In genomic region chr14:32565256-32565655, GRCh38 we compare ENCODE assay signal across 13 cellular contexts.
A peak's percentile ranks its signal among the peaks of the same experiment; 100 is the strongest.
DNase-seq lines count a peak whose midpoint lies in the region; ATAC-seq lines count a peak whose summit lies in the region.
"Had no signal": no experiment of that assay in that cellular context is flagged by ENCODE, and none has a peak within 500 bp of the region (broad histone marks: within the 10 kb centered on the region; RNA-seq: fewer than 3 reads in every experiment).

No MANE protein-coding gene starts in this region.

- peak overlapping the region; percentile 74 for H3K4me3 Mint-ChIP-seq in T-helper 17 cell
- H3K4me3 Mint-ChIP-seq: H9; stimulated activated naive CD8-positive, alpha-beta T cell treated with anti-CD3 and anti-CD28 coated beads, Interleukin-15, Interleukin-2, amounts not matched to agents 100 ng/mL and 50 ng/mL, for 24 hours had no signal

- no peaks in the 10 kb centered on the region for H3K36me3 ChIP-seq in mesodermal cell (ENCODE audit: control insufficient read depth, insufficient read depth, low read length)
- H3K36me3 ChIP-seq: Peyer's patch, prostate gland had no signal

- H3K4me1 Mint-ChIP-seq in T-helper 17 cell = peaks cover 21% of the 10 kb centered on the region

- H3K4me1 ChIP-seq in mesodermal cell (ENCODE audit: control insufficient read depth, insufficient read depth, low read length, poor library complexity, severe bottlenecking) = peaks cover 26% of the 10 kb centered on the region

- H3K4me3 ChIP-seq in mesodermal cell (ENCODE audit: extremely low read depth, insufficient read depth, low read length, poor library complexity, severe bottlenecking) = no peak overlapping the region
- H3K4me3 ChIP-seq: Peyer's patch, prostate gland had no signal

- peak overlapping the region; percentile 74 for H3K27ac Mint-ChIP-seq in T-helper 17 cell
- H3K27ac Mint-ChIP-seq: stimulated activated naive CD8-positive, alpha-beta T cell treated with anti-CD3 and anti-CD28 coated beads, Interleukin-15, Interleukin-2, amounts not matched to agents 100 ng/mL and 50 ng/mL, for 24 hours had no signal

- peak overlapping the region; percentile 75 for H3K27ac ChIP-seq in mesodermal cell (ENCODE audit: low read depth, low read length, severe bottlenecking)

- H3K27me3 Mint-ChIP-seq in T-helper 17 cell = no peaks in the 10 kb centered on the region
- H3K27me3 Mint-ChIP-seq: stimulated activated naive CD8-positive, alpha-beta T cell treated with anti-CD3 and anti-CD28 coated beads, Interleukin-15, Interleukin-2, amounts not matched to agents 100 ng/mL and 50 ng/mL, for 24 hours had no signal

- H3K9me3 ChIP-seq in T-helper 17 cell (ENCODE audit: control insufficient read depth, low read length, poor library complexity, severe bottlenecking) (no peaks in the 10 kb centered on the region), mesodermal cell (ENCODE audit: control insufficient read depth, low read length) (no peaks in the 10 kb centered on the region)
- H3K9me3 ChIP-seq: Peyer's patch, prostate gland had no signal

- ATAC-seq in T-helper 17 cell = no peak
- no peak for ATAC-seq in GM18867 (IDR thresholded peaks at IDR 0.05; ENCODE audit: unreplicated experiment)

- no peaks in the 10 kb centered on the region for H3K36me3 Mint-ChIP-seq in T-helper 17 cell (ENCODE audit: low read depth)

- DNase-seq in COR-L47 (lab: John Stamatoyannopoulos, UW) = peak; percentile 43
- DNase-seq in NCI-H1417 (lab: John Stamatoyannopoulos, UW) = peak; percentile 27 to 76 (median 42)
- no peak for DNase-seq in T-helper 17 cell
- no peak for DNase-seq in amniotic stem cell (lab: John Stamatoyannopoulos, UW)
- DNase-seq in activated effector memory CD4-positive, alpha-beta T cell treated with anti-CD3 and anti-CD28 coated beads, Interleukin-2, amount 50 U/mL, for 16 hours = no peak
- no peak for DNase-seq in SKM-1 (lab: John Stamatoyannopoulos, UW; ENCODE audit: unreplicated experiment)
- DNase-seq: H9, Peyer's patch, T1000 had no signal

Comparison
In these comparisons a context has a peak if more than half of its experiments do, and no peak if none do; other contexts are left out.
1. DNase-seq: peak in COR-L47 (single experiment) and NCI-H1417 (3 of 3); none in T-helper 17 cell (0 of 3), amniotic stem cell (single experiment), activated effector memory CD4-positive, alpha-beta T cell treated with anti-CD3 and anti-CD28 coated beads, Interleukin-2, amount 50 U/mL, for 16 hours (single experiment) and SKM-1 (single experiment).